ENCODE assay signal across 8 cellular contexts in the genomic region with DNA sequence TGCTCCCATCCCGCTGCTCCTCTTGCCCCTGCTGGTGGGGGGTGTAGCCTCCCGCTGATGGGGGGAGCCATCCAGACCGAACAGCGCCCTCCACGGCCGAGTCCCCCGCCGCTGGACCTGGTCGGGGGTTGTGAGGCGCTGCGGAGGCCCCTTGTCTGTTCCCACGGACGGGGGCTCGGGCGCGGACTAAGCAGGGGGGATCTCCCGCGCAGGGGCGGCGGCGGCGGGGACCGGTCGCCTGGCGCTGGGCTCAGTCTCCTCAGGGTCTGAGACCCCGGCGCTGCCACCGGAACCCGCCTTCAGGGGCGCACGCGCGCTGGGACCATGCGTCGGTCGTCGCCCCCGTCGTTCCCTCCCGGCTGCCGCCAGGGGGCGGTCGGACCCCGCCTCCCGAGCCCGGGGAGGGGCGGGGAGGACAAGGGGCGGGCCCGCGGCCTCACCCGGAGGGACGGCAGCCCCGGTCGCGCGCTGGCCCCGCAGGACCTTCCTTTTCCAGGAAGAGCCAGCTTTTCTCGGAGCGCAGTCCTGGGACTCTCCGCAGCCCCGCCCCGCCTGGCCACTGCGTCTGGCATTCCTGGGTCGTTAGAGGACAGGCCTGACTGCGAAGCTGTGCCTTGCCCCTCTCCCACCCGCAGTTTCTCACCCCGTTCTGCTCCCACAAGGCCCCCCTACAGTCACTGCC. TPM values are rescaled to one million over a fixed set of nuclear protein-coding genes. Genes with fewer than 3 reads are reported as not detected.
DNase-seq lines count a peak whose midpoint lies in the region; ATAC-seq lines count a peak whose summit lies in the region.

No MANE protein-coding gene starts in this region.

- POLR2A ChIA-PET in activated CD4-positive, alpha-beta memory T cell treated with anti-CD3 and anti-CD28 coated beads, Interleukin-2, amount 10 ng/mL, durations not matched to agents 7 days and 5 days (lab: Charles Lee): interaction anchor here (0.6 to 6.1 kb wide), 26 partner anchors 7 to 99 kb away, joined by 3 to 96 read pairs (median 6); partner anchors contain the start of genes MMP25, TNFRSF12A, ZNF213 and ZSCAN10

- peaks cover 74% of the 10 kb centered on the region for H3K4me1 Mint-ChIP-seq in activated CD4-positive, alpha-beta memory T cell treated with anti-CD3 and anti-CD28 coated beads, Interleukin-2, amount 10 ng/mL, durations not matched to agents 7 days and 5 days

- peak overlapping the region; percentile 95 for H3K27ac Mint-ChIP-seq in activated CD4-positive, alpha-beta memory T cell treated with anti-CD3 and anti-CD28 coated beads, Interleukin-2, amount 10 ng/mL, durations not matched to agents 7 days and 5 days

- CTCF ChIA-PET in activated CD4-positive, alpha-beta memory T cell treated with anti-CD3 and anti-CD28 coated beads, Interleukin-2, amount 10 ng/mL, durations not matched to agents 7 days and 5 days (lab: Charles Lee): interaction anchor here (0.6 to 6.3 kb wide), 31 partner anchors 8 to 138 kb away, joined by 3 to 177 read pairs (median 5); partner anchors contain the start of genes HCFC1R1, MMP25, THOC6 and ZNF213

- no peaks in the 10 kb centered on the region for H3K9me3 Mint-ChIP-seq in activated CD4-positive, alpha-beta memory T cell treated with anti-CD3 and anti-CD28 coated beads, Interleukin-2, amount 10 ng/mL, durations not matched to agents 7 days and 5 days

- no peaks in the 10 kb centered on the region for H3K27me3 Mint-ChIP-seq in activated CD4-positive, alpha-beta memory T cell treated with anti-CD3 and anti-CD28 coated beads, Interleukin-2, amount 10 ng/mL, durations not matched to agents 7 days and 5 days

- DNase-seq in AG08395 (ENCODE audit: low spot score) (peak; percentile 96), NCI-H460 (ENCODE audit: extremely low read depth, low read depth) (peak; percentile 75), ecto neural progenitor cell (ENCODE audit: low spot score) (peak; percentile 96), lung microvascular endothelial cell (ENCODE audit: low read depth in 2 of 2) (peak; percentile 84 to 88)
- DNase-seq in activated CD4-positive, alpha-beta memory T cell treated with anti-CD3 and anti-CD28 coated beads, Interleukin-2, amount 10 ng/mL, durations not matched to agents 7 days and 5 days: peak; percentile 90
- peak; percentile 74 to 81 (median 76) for DNase-seq in stimulated activated CD4-positive, alpha-beta T cell treated with anti-CD3 and anti-CD28 coated beads, TNF-alpha, amount 100 ng/mL, for 4 hours (ENCODE audit: low read depth in 3 of 3)

- H3K4me3 Mint-ChIP-seq in activated CD4-positive, alpha-beta memory T cell treated with anti-CD3 and anti-CD28 coated beads, Interleukin-2, amount 10 ng/mL, durations not matched to agents 7 days and 5 days: peak overlapping the region; percentile 79

- ATAC-seq in GM18517 (IDR thresholded peaks at IDR 0.05; ENCODE audit: unreplicated experiment) (peak; percentile 61), HG03097 (IDR thresholded peaks at IDR 0.05; ENCODE audit: low FRiP score, unreplicated experiment) (peak; percentile 77)

- H3K36me3 Mint-ChIP-seq in activated CD4-positive, alpha-beta memory T cell treated with anti-CD3 and anti-CD28 coated beads, Interleukin-2, amount 10 ng/mL, durations not matched to agents 7 days and 5 days (ENCODE audit: low read depth): peaks cover 59% of the 10 kb centered on the region

RNA-seq across cellular contexts. Expression of gene IL32, which starts 6.3 kb away (rescaled TPM):
- 0.38 and 0.47 TPM in 2 replicates for total RNA-seq in NCI-H460 (2014; rRNA removed; shearing (Covaris generic))
- polyA plus RNA-seq in NCI-H460 (2014; cell fraction: nucleus; rRNA removed): 0.32 TPM in 1 of 2 replicates, not detected in the other
- 1,000 to 10,000 TPM; 4,131 to 4,213 TPM for total RNA-seq in activated CD4-positive, alpha-beta memory T cell treated with anti-CD3 and anti-CD28 coated beads, Interleukin-2, amount 10 ng/mL, durations not matched to agents 7 days and 5 days
- 26.2 and 36.6 TPM in 2 replicates for total RNA-seq in lung microvascular endothelial cell

RNA-seq across cellular contexts. Expression of gene MMP25, which starts 12.8 kb away (rescaled TPM):
- total RNA-seq in NCI-H460 (2014; rRNA removed; shearing (Covaris generic)): 0.14 and 0.25 TPM in 2 replicates
- polyA plus RNA-seq in NCI-H460 (2014; cell fraction: nucleus; rRNA removed): not detected in 2 replicates
- 100 to 1,000 TPM; 112 to 117 TPM for total RNA-seq in activated CD4-positive, alpha-beta memory T cell treated with anti-CD3 and anti-CD28 coated beads, Interleukin-2, amount 10 ng/mL, durations not matched to agents 7 days and 5 days
- under 0.01 TPM in 2 replicates for total RNA-seq in lung microvascular endothelial cell

RNA-seq across cellular contexts. Expression of gene BICDL2, which starts 22.4 kb away (rescaled TPM):
- not detected in 2 replicates for total RNA-seq in NCI-H460 (2014; rRNA removed; shearing (Covaris generic))
- not detected in 2 replicates for polyA plus RNA-seq in NCI-H460 (2014; cell fraction: nucleus; rRNA removed)
- total RNA-seq in activated CD4-positive, alpha-beta memory T cell treated with anti-CD3 and anti-CD28 coated beads, Interleukin-2, amount 10 ng/mL, durations not matched to agents 7 days and 5 days: 1 to 10 TPM; 1.4 to 1.9 TPM
- total RNA-seq in lung microvascular endothelial cell: not detected in 2 replicates

RNA-seq across cellular contexts. Expression of gene THOC6, which starts 35.3 kb away (rescaled TPM):
- total RNA-seq in NCI-H460 (2014; rRNA removed; shearing (Covaris generic)): 30.3 and 35.2 TPM in 2 replicates
- polyA plus RNA-seq in NCI-H460 (2014; cell fraction: nucleus; rRNA removed): 73.1 and 113 TPM in 2 replicates
- total RNA-seq in activated CD4-positive, alpha-beta memory T cell treated with anti-CD3 and anti-CD28 coated beads, Interleukin-2, amount 10 ng/mL, durations not matched to agents 7 days and 5 days: 10 to 100 TPM; 42.4 TPM
- total RNA-seq in lung microvascular endothelial cell: 17.2 and 18.3 TPM in 2 replicates

RNA-seq across cellular contexts. Expression of gene HCFC1R1, which starts 35.4 kb away (rescaled TPM):
- total RNA-seq in NCI-H460 (2014; rRNA removed; shearing (Covaris generic)): 29.3 and 33.4 TPM in 2 replicates
- polyA plus RNA-seq in NCI-H460 (2014; cell fraction: nucleus; rRNA removed): 20.3 and 20.6 TPM in 2 replicates
- 10 to 100 TPM; 37.0 to 43.3 TPM for total RNA-seq in activated CD4-positive, alpha-beta memory T cell treated with anti-CD3 and anti-CD28 coated beads, Interleukin-2, amount 10 ng/mL, durations not matched to agents 7 days and 5 days
- total RNA-seq in lung microvascular endothelial cell: 4.6 and 6.1 TPM in 2 replicates

Comparison
In these comparisons a context has a peak if more than half of its experiments do, and no peak if none do; other contexts are left out.
1. Peak in every context shown above with its lines: DNase-seq and ATAC-seq.
2. RNA of gene IL32, which starts 6.3 kb away (total RNA-seq): 4,131 to 4,213 TPM in activated CD4-positive, alpha-beta memory T cell treated with anti-CD3 and anti-CD28 coated beads, Interleukin-2, amount 10 ng/mL, durations not matched to agents 7 days and 5 days; 26.2 to 36.6 TPM in lung microvascular endothelial cell and 0.38 to 0.47 TPM in NCI-H460; every median in the first group is over 100 times any median in the second.
3. RNA of gene MMP25, which starts 12.8 kb away (total RNA-seq): 112 to 117 TPM in activated CD4-positive, alpha-beta memory T cell treated with anti-CD3 and anti-CD28 coated beads, Interleukin-2, amount 10 ng/mL, durations not matched to agents 7 days and 5 days; 0.14 to 0.25 TPM in NCI-H460 and under 0.01 TPM in lung microvascular endothelial cell; every median in the first group is over 10 times any median in the second.